Comparison of ENCODE assay signal across 8 cellular contexts in the genomic region with DNA sequence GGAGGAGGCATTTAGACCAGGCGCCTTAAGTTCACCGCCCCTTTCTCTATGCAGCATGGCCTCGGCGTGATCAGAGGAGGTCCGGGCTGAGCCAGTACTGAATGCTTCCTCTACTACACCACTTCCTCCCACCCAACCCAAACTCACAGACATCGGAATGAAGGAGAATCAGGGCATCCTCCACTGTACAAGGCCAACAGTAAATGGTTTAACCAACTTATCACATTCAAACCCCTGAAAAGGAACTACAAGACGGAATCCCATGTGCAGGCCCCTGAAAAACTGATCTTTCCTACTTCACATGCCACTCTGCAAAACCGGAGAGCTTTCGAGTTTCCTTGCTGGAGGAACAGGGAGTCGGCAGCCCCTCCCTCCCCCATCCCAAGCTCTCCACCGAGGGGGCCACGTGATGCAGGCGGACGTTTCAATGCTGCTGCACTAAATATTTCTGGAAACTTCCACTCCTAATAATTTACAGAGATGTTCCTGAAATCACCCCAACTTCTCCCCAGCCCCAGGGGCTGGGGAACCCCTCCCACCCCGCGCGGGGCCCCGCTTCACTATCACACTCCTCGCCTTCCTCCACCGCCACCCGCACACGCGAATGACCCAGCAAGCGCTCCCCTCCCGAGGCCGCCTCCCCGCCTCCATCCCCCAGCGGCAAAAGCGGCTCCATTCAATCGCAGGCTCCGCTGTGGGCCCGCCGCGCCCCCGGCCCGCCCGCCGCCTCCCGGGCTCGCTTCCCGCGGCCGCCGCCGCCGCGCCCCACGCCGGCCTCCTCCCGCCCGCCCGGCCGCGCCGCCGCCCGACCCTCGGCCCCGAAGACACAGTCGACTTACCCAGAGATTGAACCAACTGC. TPM values are rescaled to one million over a fixed set of nuclear protein-coding genes. Genes with fewer than 3 reads are reported as not detected.
DNase-seq lines count a peak whose midpoint lies in the region; ATAC-seq, FAIRE-seq and TF ChIP-seq lines count a peak whose summit lies in the region.

No MANE protein-coding gene starts in this region.

- H3K4me3 ChIP-seq in ACC112 (ENCODE audit: low read depth, low read length) (peak overlapping the region; percentile 92), keratinocyte (ENCODE audit: control insufficient read depth in 2 of 3, extremely low read depth in 1 of 3, insufficient read depth in 2 of 3, low read depth in 1 of 3, low read length in 3 of 3) (peak overlapping the region; percentile 92 to 95 (median 93))

- peak overlapping the region; percentile 93 for H3K9ac ChIP-seq in keratinocyte (ENCODE audit: control insufficient read depth, extremely low read depth, insufficient read depth, low read length)

- H2AFZ ChIP-seq in ACC112 (ENCODE audit: low read length, unreplicated experiment) (no peak overlapping the region), keratinocyte (ENCODE audit: control insufficient read depth, low read length) (peak overlapping the region; percentile 47)

- peak; percentile 43 for FAIRE-seq in keratinocyte (lab: Jason Lieb, UNC)

- peaks cover 9% of the 10 kb centered on the region for H4K20me1 ChIP-seq in keratinocyte (ENCODE audit: control insufficient read depth, extremely low read depth, insufficient read depth, low read length)

- peak overlapping the region; percentile 77 for H3K4me2 ChIP-seq in keratinocyte (ENCODE audit: control insufficient read depth, extremely low read depth, insufficient read depth, low read depth, low read length)

- peak overlapping the region; percentile 93 for H3K27ac ChIP-seq in ACC112 (ENCODE audit: low read depth, low read length)
- H3K27ac ChIP-seq in keratinocyte (ENCODE audit: control insufficient read depth, insufficient read depth, low read length) = peak overlapping the region; percentile 97

- no peaks in the 10 kb centered on the region for H3K9me3 ChIP-seq in keratinocyte (ENCODE audit: control insufficient read depth, low read depth, low read length)

- peaks cover 23% of the 10 kb centered on the region for H3K4me1 ChIP-seq in ACC112 (ENCODE audit: control insufficient read depth, insufficient read depth, low read length, unreplicated experiment)
- peaks cover 17% of the 10 kb centered on the region for H3K4me1 ChIP-seq in keratinocyte (ENCODE audit: control insufficient read depth, extremely low read depth, insufficient read depth, low read length)

- ATAC-seq in GM18861 (IDR thresholded peaks at IDR 0.05; ENCODE audit: unreplicated experiment) (peak; percentile 48), HG03095 (IDR thresholded peaks at IDR 0.05; ENCODE audit: unreplicated experiment) (peak; percentile 59)
- ATAC-seq in activated CD4-positive, CD25-positive, alpha-beta regulatory T cell treated with anti-CD3 and anti-CD28 coated beads, Interleukin-2, amount 50 U/mL, for 24 hours = peak; percentile 54

- no peaks in the 10 kb centered on the region for H3K9me1 ChIP-seq in keratinocyte (ENCODE audit: control insufficient read depth, extremely low read depth, insufficient read depth, low read length)

- TF ChIP-seq CTCF in keratinocyte (optimal IDR thresholded peaks at IDR 0.05 in 1 of 3, IDR thresholded peaks at IDR 0.05 in 1 of 3, conservative IDR thresholded peaks at IDR 0.05 in 1 of 3; ENCODE audit: extremely low read depth in 1 of 3, insufficient read depth in 2 of 3, low read length in 3 of 3) = no peak

- peaks cover 61% of the 10 kb centered on the region for H3K79me2 ChIP-seq in ACC112 (ENCODE audit: control insufficient read depth, insufficient read depth, low read length, unreplicated experiment)
- peaks cover 59% of the 10 kb centered on the region for H3K79me2 ChIP-seq in keratinocyte (ENCODE audit: control insufficient read depth, insufficient read depth, low read length)

- peak; percentile 84 for DNase-seq in NCI-H2171 (lab: John Stamatoyannopoulos, UW)
- DNase-seq in cerebellar cortex (ENCODE audit: low spot score) = peak; percentile 94
- DNase-seq in keratinocyte (ENCODE audit: low read depth, low spot score) = peak; percentile 66
- DNase-seq in stimulated activated CD4-positive, alpha-beta T cell treated with anti-CD3 and anti-CD28 coated beads, Interleukin-12 subunit alpha, Interleukin-12 subunit beta, amount 100 ng/mL, for 48 hours (ENCODE audit: low read depth in 2 of 3, low spot score in 1 of 3) = peak; percentile 73 to 83 (median 76)

- H3K36me3 ChIP-seq in ACC112 (ENCODE audit: insufficient read depth, low read length) (peaks cover 4% of the 10 kb centered on the region; the same call in 1 of the 2 replicates), keratinocyte (ENCODE audit: control insufficient read depth in 2 of 2, extremely low read depth in 1 of 2, insufficient read depth in 2 of 2, low read length in 2 of 2) (no peaks in the 10 kb centered on the region)

- dilution Hi-C loops in keratinocyte (cut with MboI; ENCODE audit: extremely low pct_ligation_motif_present, low sequenced_read_pairs) = no loop called here

- H3K27me3 ChIP-seq in ACC112 (ENCODE audit: insufficient read depth, low read length) (no peaks in the 10 kb centered on the region), keratinocyte (ENCODE audit: control insufficient read depth, extremely low read depth, insufficient read depth, low read length) (no peaks in the 10 kb centered on the region)

RNA-seq across cellular contexts. Expression of a gene that starts 1.2 kb away (rescaled TPM):
- polyA plus RNA-seq in keratinocyte = 61.9 to 144 TPM (median 79.8 TPM) in 3 replicates
- polyA plus RNA-seq in keratinocyte (2011; ENCODE audit: low read depth) = 236 TPM
- 37.3 and 85.1 TPM in 2 replicates for polyA plus RNA-seq in keratinocyte (2011; cell fraction: cytosol; rRNA removed)
- polyA plus RNA-seq in keratinocyte (2011; cell fraction: nucleus; rRNA removed) = 154 and 189 TPM in 2 replicates
- polyA plus RNA-seq in keratinocyte (2012; ENCODE audit: low replicate concordance) = 57.8 and 71.2 TPM in 2 replicates
- polyA minus RNA-seq in keratinocyte = 19.6 to 173 TPM (median 81.6 TPM) in 3 replicates
- 66.4 TPM for polyA minus RNA-seq in keratinocyte (2011; cell fraction: cytosol; rRNA and poly(A)+ RNA removed)
- 83.3 and 170 TPM in 2 replicates for polyA minus RNA-seq in keratinocyte (2011; cell fraction: nucleus; rRNA and poly(A)+ RNA removed)

Comparison
In these comparisons a context has a peak if more than half of its experiments do, and no peak if none do; other contexts are left out.
1. Peak in every context shown above with its lines: DNase-seq, ATAC-seq, H3K4me3 ChIP-seq and H3K27ac ChIP-seq.